Comparison of ENCODE assay signal across 1 cellular context in genomic region chr1:91894036-91894761, GRCh38.
TF ChIP-seq lines count a peak whose summit lies in the region.

No MANE protein-coding gene starts in this region.

TF ChIP-seq in IMR-90, 13 proteins besides CTCF, POLR2A, EP300 and RAD21 (continued from another document):
- TF ChIP-seq ELK1 (IDR thresholded peaks at IDR 0.05; ENCODE audit: borderline replicate concordance, low read depth, low read length) (no peak), NFE2L2 (IDR thresholded peaks at IDR 0.05; ENCODE audit: low read depth, low read length) (no peak), FOS (IDR thresholded peaks at IDR 0.05; ENCODE audit: low read depth, low read length) (no peak), RCOR1 (IDR thresholded peaks at IDR 0.05; ENCODE audit: insufficient replicate concordance, low read length) (no peak), USF2 (IDR thresholded peaks at IDR 0.05; ENCODE audit: low read depth, low read length) (no peak)
